ENCODE assay signal across 30 cellular contexts in genomic region chr5:57940236-57940635, GRCh38.
"Had no signal": no experiment of that assay in that cellular context is flagged by ENCODE, and none has a peak within 500 bp of the region (broad histone marks: within the 10 kb centered on the region; RNA-seq: fewer than 3 reads in every experiment).

No MANE protein-coding gene starts in this region.

- H3K9me3 ChIP-seq: ascending aorta had no signal

- H3K27me3 ChIP-seq: ascending aorta, cardiac muscle cell had no signal

- H3K27ac ChIP-seq: ascending aorta, cardiac muscle cell, SK-N-MC, WERI-Rb-1 had no signal

- H3K4me1 ChIP-seq: ascending aorta had no signal

- H3K36me3 ChIP-seq: ascending aorta, cardiac muscle cell, WERI-Rb-1 had no signal

- ATAC-seq: activated CD8-positive, alpha-beta memory T cell treated with anti-CD3 and anti-CD28 coated beads, Interleukin-2, amount 10 ng/mL, durations not matched to agents 7 days and 5 days; activated T-helper 17 cell treated with anti-CD3 and anti-CD28 coated beads, Interleukin-2, amount 50 U/mL, for 72 hours had no signal

- DNase-seq: activated CD4-positive, alpha-beta memory T cell treated with anti-CD3 and anti-CD28 coated beads, Interleukin-2, amount 10 ng/mL, durations not matched to agents 7 days and 5 days; activated CD4-positive, alpha-beta T cell treated with anti-CD3 and anti-CD28 coated beads for 1 hour; activated CD4-positive, alpha-beta T cell treated with anti-CD3 and anti-CD28 coated beads for 48 hours; activated CD4-positive, CD25-positive, alpha-beta regulatory T cell; activated CD8-positive, alpha-beta memory T cell treated with anti-CD3 and anti-CD28 coated beads for 24 hours; activated CD8-positive, alpha-beta memory T cell treated with anti-CD3 and anti-CD28 coated beads, Interleukin-2, amount 10 ng/mL, durations not matched to agents 7 days and 5 days; activated CD8-positive, alpha-beta memory T cell treated with anti-CD3 and anti-CD28 coated beads, Interleukin-2, amount 50 U/mL, for 48 hours; activated effector memory CD4-positive, alpha-beta T cell treated with anti-CD3 and anti-CD28 coated beads, Interleukin-2, amount 50 U/mL, for 16 hours; activated naive CD4-positive, alpha-beta T cell; activated naive CD8-positive, alpha-beta T cell treated with anti-CD3 and anti-CD28 coated beads, Interleukin-2, amount 10 ng/mL, durations not matched to agents 7 days and 5 days; activated T-cell treated with anti-CD3 and anti-CD28 coated beads, Interleukin-2, amount 50 U/mL, for 48 hours; amygdala; Kasumi-1; KG1; MM.1S; MV-4-11; NCI-H1092; NCI-H1436 treated with DMSO at 0.1 percent for 48 hours; NCI-H1694 treated with DMSO at 0.1 percent for 48 hours; NCI-H2029; NCI-H345; NCI-H524 treated with DMSO at 0.1 percent for 48 hours; Right ventricle myocardium superior; RPMI8226; T1000; WERI-Rb-1 had no signal

- H3K4me3 ChIP-seq: ascending aorta, cardiac muscle cell, SK-N-MC had no signal
